ENCODE assay signal across 1 cellular context in the genomic region with DNA sequence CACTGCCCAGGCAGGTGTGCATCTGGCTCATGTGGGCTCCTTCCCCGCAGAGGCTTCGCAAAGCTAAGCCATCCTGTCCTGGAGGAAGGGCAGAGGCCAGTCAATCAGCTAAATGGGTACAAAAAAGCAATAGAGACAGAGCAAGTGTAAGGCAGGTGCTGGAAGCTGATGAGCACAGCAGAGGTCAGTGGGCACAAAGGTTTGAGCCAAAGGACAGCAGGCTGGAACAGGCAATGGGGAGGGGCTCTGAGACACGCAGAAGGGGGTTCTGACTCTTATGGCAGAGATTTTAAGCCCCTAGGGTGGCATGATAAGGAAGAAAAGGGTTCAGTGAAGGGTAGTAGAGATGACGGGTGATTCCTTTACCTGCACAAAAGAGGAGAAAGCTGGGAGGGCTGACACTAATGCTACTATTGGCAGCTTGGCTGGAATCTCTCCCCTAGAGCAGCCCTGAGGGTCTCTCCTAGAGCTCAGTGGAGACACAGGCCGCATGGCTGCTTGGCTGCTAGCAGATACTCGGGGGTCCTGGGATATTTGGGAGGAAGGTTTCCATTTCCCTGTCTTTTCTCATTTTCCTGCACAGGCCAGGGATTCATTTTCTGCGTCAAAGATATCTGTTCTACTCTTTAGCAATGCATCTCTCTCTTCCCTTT.
TF ChIP-seq lines count a peak whose summit lies in the region.

No MANE protein-coding gene starts in this region.

TF ChIP-seq in H1, 55 proteins besides CTCF, POLR2A, EP300 and RAD21:
- no peak for TF ChIP-seq SIX5 (IDR thresholded peaks at IDR 0.05; ENCODE audit: low read depth, low read length)
- no peak for TF ChIP-seq E2F6 (IDR thresholded peaks at IDR 0.05)
- TF ChIP-seq TAF7 (optimal IDR thresholded peaks at IDR 0.05; ENCODE audit: borderline replicate concordance, low read depth, low read length), result no peak
- no peak for TF ChIP-seq CBX8 (IDR thresholded peaks at IDR 0.05; ENCODE audit: borderline replicate concordance, low read depth, low read length)
- no peak for TF ChIP-seq SUZ12 (IDR thresholded peaks at IDR 0.05; ENCODE audit: low read length)
- TF ChIP-seq, protein P1, sequence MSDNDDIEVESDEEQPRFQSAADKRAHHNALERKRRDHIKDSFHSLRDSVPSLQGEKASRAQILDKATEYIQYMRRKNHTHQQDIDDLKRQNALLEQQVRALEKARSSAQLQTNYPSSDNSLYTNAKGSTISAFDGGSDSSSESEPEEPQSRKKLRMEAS (IDR thresholded peaks at IDR 0.05), result no peak
- TF ChIP-seq, protein P2, sequence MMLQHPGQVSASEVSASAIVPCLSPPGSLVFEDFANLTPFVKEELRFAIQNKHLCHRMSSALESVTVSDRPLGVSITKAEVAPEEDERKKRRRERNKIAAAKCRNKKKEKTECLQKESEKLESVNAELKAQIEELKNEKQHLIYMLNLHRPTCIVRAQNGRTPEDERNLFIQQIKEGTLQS (IDR thresholded peaks at IDR 0.05; ENCODE audit: insufficient read depth, low read depth, low read length), result no peak
- TF ChIP-seq SIN3A (conservative IDR thresholded peaks at IDR 0.05 in 1 of 2, IDR thresholded peaks at IDR 0.05 in 1 of 2; ENCODE audit: low read depth in 1 of 2, low read length in 2 of 2), result no peak
- no peak for TF ChIP-seq TEAD4 (IDR thresholded peaks at IDR 0.05; ENCODE audit: low read depth, low read length)
- no peak for TF ChIP-seq EZH2 (IDR thresholded peaks at IDR 0.05; ENCODE audit: low read depth, low read length, severe bottlenecking)
- TF ChIP-seq EGR1 (IDR thresholded peaks at IDR 0.05; ENCODE audit: borderline replicate concordance, low read depth, low read length), result no peak
- TF ChIP-seq USF2 (IDR thresholded peaks at IDR 0.05; ENCODE audit: low read length), result no peak
- no peak for TF ChIP-seq TBP (IDR thresholded peaks at IDR 0.05; ENCODE audit: low read depth, low read length)
- TF ChIP-seq NANOG (IDR thresholded peaks at IDR 0.05; ENCODE audit: insufficient read depth, low read depth, low read length, poor library complexity, severe bottlenecking), result no peak
- no peak for TF ChIP-seq POU5F1 (IDR thresholded peaks at IDR 0.05; ENCODE audit: low read depth, low read length)
- TF ChIP-seq GTF2F1 (IDR thresholded peaks at IDR 0.05; ENCODE audit: borderline replicate concordance, low read depth, low read length), result no peak
- no peak for TF ChIP-seq CTBP2 (IDR thresholded peaks at IDR 0.05; ENCODE audit: borderline replicate concordance, insufficient read depth, insufficient read length, low read length)
- no peak for TF ChIP-seq YY1 (IDR thresholded peaks at IDR 0.05; ENCODE audit: low read depth, low read length)
- TF ChIP-seq SAP30 (IDR thresholded peaks at IDR 0.05; ENCODE audit: insufficient read depth, insufficient replicate concordance, low read length), result no peak
- no peak for TF ChIP-seq SRF (IDR thresholded peaks at IDR 0.05; ENCODE audit: low read depth, low read length)
